ENCODE assay signal across 8 cellular contexts in genomic region chr2:39379643-39380524, GRCh38. TPM values are rescaled to one million over a fixed set of nuclear protein-coding genes. Genes with fewer than 3 reads are reported as not detected.
DNase-seq lines count a peak whose midpoint lies in the region; ATAC-seq, FAIRE-seq and TF ChIP-seq lines count a peak whose summit lies in the region.

No MANE protein-coding gene starts in this region.

- no peak overlapping the region for H3K27ac Mint-ChIP-seq in type B pancreatic cell

- ATAC-seq in GM19455 (IDR thresholded peaks at IDR 0.05; ENCODE audit: unreplicated experiment) (peak; percentile 84), HG03460 (IDR thresholded peaks at IDR 0.05; ENCODE audit: unreplicated experiment) (peak; percentile 58), left lobe of liver (peak; percentile 92)

- H3K4me3 ChIP-seq in bronchial epithelial cell (ENCODE audit: low read depth, low read length), result no peak overlapping the region

- H3K36me3 Mint-ChIP-seq in type B pancreatic cell, result peaks cover 17% of the 10 kb centered on the region

- peaks cover 9% of the 10 kb centered on the region for H3K9me3 Mint-ChIP-seq in type B pancreatic cell

- no peak overlapping the region for H3K4me3 Mint-ChIP-seq in type B pancreatic cell

- H3K27me3 Mint-ChIP-seq in type B pancreatic cell, result no peaks in the 10 kb centered on the region

- no peaks in the 10 kb centered on the region for H3K27me3 ChIP-seq in bronchial epithelial cell (ENCODE audit: control insufficient read depth, insufficient read depth, low read length)

- peaks cover 30% of the 10 kb centered on the region for H3K4me1 Mint-ChIP-seq in type B pancreatic cell (ENCODE audit: unreplicated experiment)

- DNase-seq in DMS53 treated with DMSO at 0.1 percent for 48 hours (lab: John Stamatoyannopoulos, UW; ENCODE audit: unreplicated experiment) (peak; percentile 43), NCI-H69 (lab: John Stamatoyannopoulos, UW) (peak; percentile 55), bronchial epithelial cell (ENCODE audit: low read depth) (peak; percentile 67), left lobe of liver (ENCODE audit: low spot score) (no peak), type B pancreatic cell (ENCODE audit: extremely low spot score, unreplicated experiment) (no peak), NCI-H1048 (lab: John Stamatoyannopoulos, UW) (no peak)

- FAIRE-seq in bronchial epithelial cell (lab: Jason Lieb, UNC), result no peak

- peak; percentile 46 for TF ChIP-seq CTCF in bronchial epithelial cell (IDR thresholded peaks at IDR 0.05; ENCODE audit: insufficient read depth, low read length, severe bottlenecking)
- TF ChIP-seq CTCF in type B pancreatic cell (conservative IDR thresholded peaks at IDR 0.05), result peak; percentile 76

- no peaks in the 10 kb centered on the region for H3K36me3 ChIP-seq in bronchial epithelial cell (ENCODE audit: control insufficient read depth, insufficient read depth, low read length)

RNA-seq across cellular contexts. Expression of gene MAP4K3, which starts 57.2 kb away (rescaled TPM):
- total RNA-seq in bronchial epithelial cell, result 19.7 and 22.0 TPM in 2 replicates
- 12.8 TPM for total RNA-seq in left lobe of liver
- total RNA-seq in type B pancreatic cell (ENCODE audit: low replicate concordance), result 36.7 and 49.0 TPM in 2 replicates

Comparison
In these comparisons a context has a peak if more than half of its experiments do, and no peak if none do; other contexts are left out.
1. DNase-seq: peak in DMS53 treated with DMSO at 0.1 percent for 48 hours (single experiment), NCI-H69 (single experiment) and bronchial epithelial cell (single experiment); none in left lobe of liver (single experiment), type B pancreatic cell (single experiment) and NCI-H1048 (single experiment).
2. Peak in every context shown above with its lines, with median percentiles within 50 percentile points of each other: ATAC-seq.